8 cellular contexts compared by ENCODE assay signal in genomic region chr2:39435974-39436591, GRCh38. TPM values are rescaled to one million over a fixed set of nuclear protein-coding genes. Genes with fewer than 3 reads are reported as not detected.
DNase-seq lines count a peak whose midpoint lies in the region; ATAC-seq, FAIRE-seq and TF ChIP-seq lines count a peak whose summit lies in the region.

No MANE protein-coding gene starts in this region.

- peak overlapping the region; percentile 85 for H3K27ac Mint-ChIP-seq in activated T-helper 17 cell treated with anti-CD3 and anti-CD28 coated beads, Interleukin-2, amount 50 U/mL, for 72 hours

- peaks cover 43% of the 10 kb centered on the region for H3K4me1 Mint-ChIP-seq in activated T-helper 17 cell treated with anti-CD3 and anti-CD28 coated beads, Interleukin-2, amount 50 U/mL, for 72 hours

- peak; percentile 0 for ATAC-seq in HG03378 (IDR thresholded peaks at IDR 0.05; ENCODE audit: unreplicated experiment)
- ATAC-seq in activated T-helper 17 cell treated with anti-CD3 and anti-CD28 coated beads, Interleukin-2, amount 50 U/mL, for 72 hours (replicated peaks), result no peak
- ATAC-seq in HG03342 (IDR thresholded peaks at IDR 0.05; ENCODE audit: unreplicated experiment), result no peak
- ATAC-seq in GM18868 (IDR thresholded peaks at IDR 0.05; ENCODE audit: unreplicated experiment), result no peak

- H3K27ac ChIP-seq in cardiac muscle cell, result peak overlapping the region; percentile 99

- no peaks in the 10 kb centered on the region for H3K27me3 ChIP-seq in cardiac muscle cell

- TF ChIP-seq CTCF in cardiac muscle cell (IDR thresholded peaks at IDR 0.05; ENCODE audit: low read depth, low read length), result no peak
- no peak for TF ChIP-seq CTCF in D721Med (IDR thresholded peaks at IDR 0.05; ENCODE audit: insufficient read depth, missing control alignments)

- DNase-seq in GM04504 (ENCODE audit: low read depth), result peak; percentile 44
- DNase-seq in cardiac muscle cell (ENCODE audit: low read depth in 1 of 2, low spot score in 1 of 2), result peak; percentile 44 to 72
- DNase-seq in pons (ENCODE audit: low spot score), result peak; percentile 64
- no peak for DNase-seq in D721Med (ENCODE audit: insufficient read length, low spot score)

- no peaks in the 10 kb centered on the region for H3K9me3 Mint-ChIP-seq in activated T-helper 17 cell treated with anti-CD3 and anti-CD28 coated beads, Interleukin-2, amount 50 U/mL, for 72 hours

- FAIRE-seq in D721Med (lab: Jason Lieb, UNC), result no peak

- H3K4me1 ChIP-seq in cardiac muscle cell (ENCODE audit: low read depth), result peaks cover 47% of the 10 kb centered on the region

- H3K4me3 ChIP-seq in cardiac muscle cell, result peak overlapping the region; percentile 94

- H3K9me3 ChIP-seq in cardiac muscle cell (ENCODE audit: low read depth), result no peaks in the 10 kb centered on the region

- no peaks in the 10 kb centered on the region for H3K27me3 Mint-ChIP-seq in activated T-helper 17 cell treated with anti-CD3 and anti-CD28 coated beads, Interleukin-2, amount 50 U/mL, for 72 hours

- peak overlapping the region; percentile 90 for H3K4me3 Mint-ChIP-seq in activated T-helper 17 cell treated with anti-CD3 and anti-CD28 coated beads, Interleukin-2, amount 50 U/mL, for 72 hours

- no peaks in the 10 kb centered on the region for H3K36me3 ChIP-seq in cardiac muscle cell

- H3K36me3 Mint-ChIP-seq in activated T-helper 17 cell treated with anti-CD3 and anti-CD28 coated beads, Interleukin-2, amount 50 U/mL, for 72 hours (ENCODE audit: low read depth), result no peaks in the 10 kb centered on the region

RNA-seq across cellular contexts. Expression of gene MAP4K3, which starts 1.0 kb away (rescaled TPM):
- 10 to 100 TPM in 1 of 2 donors, 1 to 10 TPM in 1; 8.9 to 11.3 TPM for total RNA-seq in activated T-helper 17 cell treated with anti-CD3 and anti-CD28 coated beads, Interleukin-2, amount 50 U/mL, for 72 hours
- total RNA-seq in cardiac muscle cell, result 43.5 and 56.7 TPM in 2 replicates
- polyA plus RNA-seq in cardiac muscle cell, result 29.2 and 34.6 TPM in 2 replicates
